Comparison of ENCODE assay signal across 22 cellular contexts in the genomic region with DNA sequence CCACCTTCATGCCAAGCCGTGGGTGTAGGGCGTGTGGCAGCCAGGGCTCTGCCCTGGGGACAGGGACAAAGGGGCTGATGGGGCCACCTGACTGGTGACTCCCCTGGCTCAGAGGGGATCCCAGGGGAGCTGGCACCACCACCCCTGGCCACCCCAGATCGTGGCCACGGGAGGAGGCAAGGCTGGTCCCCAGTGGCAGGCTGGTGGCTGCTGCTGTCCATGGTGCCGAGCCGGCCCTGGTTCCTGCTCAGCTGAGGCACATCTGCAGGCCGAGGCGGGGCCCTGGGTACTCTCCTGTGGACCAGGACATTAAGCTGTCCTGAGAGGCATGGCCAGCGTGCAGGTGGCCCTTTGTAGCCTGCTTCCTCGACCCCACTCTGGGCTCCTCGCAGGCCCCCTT. TPM values are rescaled to one million over a fixed set of nuclear protein-coding genes. Genes with fewer than 3 reads are reported as not detected.
"Had no signal": no experiment of that assay in that cellular context is flagged by ENCODE, and none has a peak within 500 bp of the region (broad histone marks: within the 10 kb centered on the region; RNA-seq: fewer than 3 reads in every experiment).

No MANE protein-coding gene starts in this region.

- H3K36me3 ChIP-seq: brain microvascular endothelial cell, lower lobe of right lung, neutrophil had no signal

- H3K9me3 ChIP-seq: lower lobe of right lung, neutrophil, psoas muscle, testis had no signal

- FAIRE-seq: urothelium cell line had no signal

- DNase-seq: activated CD4-positive, alpha-beta T cell treated with anti-CD3 and anti-CD28 coated beads, Interleukin-2, amount 50 U/mL, for 48 hours; activated CD8-positive, alpha-beta memory T cell treated with anti-CD3 and anti-CD28 coated beads, Interleukin-2, amount 10 ng/mL, durations not matched to agents 7 days and 5 days; activated effector memory CD4-positive, alpha-beta T cell treated with anti-CD3 and anti-CD28 coated beads, Interleukin-2, amount 50 U/mL, for 16 hours; activated T-cell treated with anti-CD3 and anti-CD28 coated beads, Interleukin-2, amount 50 U/mL, for 4 hours; amygdala; brain microvascular endothelial cell; dermis blood vessel endothelial cell; endodermal cell; erythroblast; hippocampal formation; lower lobe of right lung; midbrain; psoas muscle; spleen; stimulated activated CD4-positive, alpha-beta T cell treated with anti-CD3 and anti-CD28 coated beads, Interleukin-2, amount 100 ng/mL, for 24 hours; T-helper 17 cell; testis had no signal

- H3K4me3 ChIP-seq: lower lobe of right lung, psoas muscle, spleen, testis had no signal

- H3K4me1 ChIP-seq: lower lobe of right lung, psoas muscle, testis had no signal

- H3K27ac ChIP-seq: brain microvascular endothelial cell, lower lobe of right lung, neutrophil, psoas muscle, spleen, testis had no signal

- ATAC-seq: activated CD8-positive, alpha-beta memory T cell treated with anti-CD3 and anti-CD28 coated beads, Interleukin-2, amount 10 ng/mL, durations not matched to agents 7 days and 5 days; activated naive CD4-positive, alpha-beta T cell treated with anti-CD3 and anti-CD28 coated beads, Interleukin-2, amount 50 U/mL, for 72 hours; activated T-cell treated with anti-CD3 and anti-CD28 coated beads, Interleukin-2, amount 50 U/mL, for 4 hours; psoas muscle; sciatic nerve; T-helper 17 cell had no signal

- H3K27me3 ChIP-seq: brain microvascular endothelial cell, neutrophil, spleen, testis had no signal

RNA-seq across cellular contexts. Expression of gene HES5, which starts 47.5 kb away (rescaled TPM):
- total RNA-seq: activated CD8-positive, alpha-beta memory T cell treated with anti-CD3 and anti-CD28 coated beads, Interleukin-2, amount 10 ng/mL, durations not matched to agents 7 days and 5 days; activated T-cell treated with anti-CD3 and anti-CD28 coated beads, Interleukin-2, amount 50 U/mL, for 4 hours; endodermal cell; glomerular endothelial cell; T-helper 17 cell had no signal
